22 cellular contexts compared by ENCODE assay signal in genomic region chr2:234681206-234681605, GRCh38.
A peak's percentile ranks its signal among the peaks of the same experiment; 100 is the strongest.
DNase-seq lines count a peak whose midpoint lies in the region; ATAC-seq and TF ChIP-seq lines count a peak whose summit lies in the region.
"Had no signal": no experiment of that assay in that cellular context is flagged by ENCODE, and none has a peak within 500 bp of the region (broad histone marks: within the 10 kb centered on the region; RNA-seq: fewer than 3 reads in every experiment).

No MANE protein-coding gene starts in this region.

- ATAC-seq in IMR-90 (ENCODE audit: low read depth) (no peak), GM19455 (IDR thresholded peaks at IDR 0.05; ENCODE audit: unreplicated experiment) (no peak)
- ATAC-seq: activated CD8-positive, alpha-beta memory T cell treated with anti-CD3 and anti-CD28 coated beads, Interleukin-2, amount 10 ng/mL, durations not matched to agents 7 days and 5 days; stimulated activated naive CD8-positive, alpha-beta T cell treated with anti-CD3 and anti-CD28 coated beads, Interleukin-15, Interleukin-2, amounts not matched to agents 100 U/mL and 50 U/mL, for 24 hours; T-helper 17 cell had no signal

- peak overlapping the region; percentile 97 for H2BK20ac ChIP-seq in IMR-90 (ENCODE audit: low read depth, low read length)

- peak overlapping the region; percentile 99 for H2BK120ac ChIP-seq in IMR-90 (ENCODE audit: low read depth, low read length)

- no peaks in the 10 kb centered on the region for H3K79me2 ChIP-seq in OCI-LY7 (ENCODE audit: insufficient read depth, low read depth, low read length)

- H2AK5ac ChIP-seq in IMR-90 (ENCODE audit: low read depth, low read length), result peak overlapping the region; percentile 87

- peak overlapping the region; percentile 91; the same call in 2 of the 3 replicates for H2BK15ac ChIP-seq in IMR-90 (ENCODE audit: low read depth, low read length)

- intact Hi-C loops in IMR-90 (cut with micrococcal nuclease) (loop anchor here (2.0 kb wide), 2 partner anchors 200 to 270 kb away; no protein-coding TSS in a partner anchor), OCI-LY7 (cut with micrococcal nuclease; ENCODE audit: unreplicated experiment) (no loop called here)

- POLR2A ChIA-PET in IMR-90 (lab: Charles Lee; ENCODE audit: unreplicated experiment), result no interaction called here
- POLR2A ChIA-PET in OCI-LY7 (lab: Charles Lee), result no interaction called here

- H3K4ac ChIP-seq in IMR-90 (ENCODE audit: low read depth, low read length), result peak overlapping the region; percentile 94

- H4K5ac ChIP-seq in IMR-90 (ENCODE audit: low read depth, low read length), result peak overlapping the region; percentile 21; the same call in 1 of the 2 replicates

- H3K23ac ChIP-seq in IMR-90 (ENCODE audit: low read depth, low read length), result peak overlapping the region; percentile 11; the same call in 1 of the 2 replicates

- no TSS peak for BruUV-seq in IMR-90 (replicated peaks; lab: Mats Ljungman, UMichigan)
- no TSS peak for BruUV-seq in OCI-LY7 (replicated peaks; lab: Mats Ljungman, UMichigan)

- no peak overlapping the region for H2AK9ac ChIP-seq in IMR-90 (replicated peaks; ENCODE audit: low read depth, low read length, poor library complexity)

- H3K79me1 ChIP-seq in IMR-90 (ENCODE audit: low read depth in 1 of 2, low read length in 2 of 2), result peaks cover 0 to 30% of the 10 kb centered on the region in 2 experiments; a peak in 2 of 4 replicates

- no peak for DNase-seq in IMR-90
- DNase-seq in NCI-H345 treated with DMSO at 0.1 percent for 48 hours (lab: John Stamatoyannopoulos, UW; ENCODE audit: unreplicated experiment), result peak; percentile 79
- peak; percentile 88 for DNase-seq in epithelial cell of proximal tubule (ENCODE audit: low read depth)
- DNase-seq in renal cortical epithelial cell (ENCODE audit: low read depth), result peak; percentile 98
- DNase-seq in OCI-LY7 (ENCODE audit: low spot score), result no peak
- no peak for DNase-seq in epidermal melanocyte (ENCODE audit: insufficient read length, low spot score)
- DNase-seq: activated CD4-positive, alpha-beta T cell treated with anti-CD3 and anti-CD28 coated beads, Interleukin-2, amount 10 ng/mL, durations not matched to agents 7 days and 5 days; activated CD8-positive, alpha-beta memory T cell treated with anti-CD3 and anti-CD28 coated beads, Interleukin-2, amount 10 ng/mL, durations not matched to agents 7 days and 5 days; aorta; COR-L47; dorsolateral prefrontal cortex; foreskin melanocyte; hippocampal formation; NCI-H446; NK-92 treated with Interleukin-12 subunit alpha and Interleukin-12 subunit beta, amount 100 ng/mL, for 24 hours; stimulated activated CD4-positive, alpha-beta T cell treated with anti-CD3 and anti-CD28 coated beads, Interleukin-12 subunit alpha, Interleukin-12 subunit beta, amount 100 ng/mL, for 4 hours; stimulated activated CD4-positive, alpha-beta T cell treated with anti-CD3 and anti-CD28 coated beads, Interleukin-4, amount 100 ng/mL, for 4 hours; stimulated activated naive CD8-positive, alpha-beta T cell treated with anti-CD3 and anti-CD28 coated beads, Interleukin-15, Interleukin-2, amounts not matched to agents 100 U/mL and 50 U/mL, for 24 hours; T-helper 17 cell; tibial artery had no signal

- H4K20me1 ChIP-seq in IMR-90 (ENCODE audit: insufficient read depth, low read length) (no peaks in the 10 kb centered on the region), OCI-LY7 (ENCODE audit: insufficient read depth, low read length) (no peaks in the 10 kb centered on the region)

- H2AFZ ChIP-seq in IMR-90 (replicated peaks; ENCODE audit: low read length, poor library complexity) (no peak overlapping the region), OCI-LY7 (ENCODE audit: low read length) (no peak overlapping the region)

- peak overlapping the region; percentile 98 for H4K91ac ChIP-seq in IMR-90 (ENCODE audit: insufficient read depth, low read depth, low read length)

- H3K27ac ChIP-seq in IMR-90 (ENCODE audit: insufficient read depth, low read length) (no peak overlapping the region), OCI-LY7 (ENCODE audit: low read depth, low read length, poor library complexity, severe bottlenecking) (no peak overlapping the region)
- H3K27ac ChIP-seq: dorsolateral prefrontal cortex, VCaP had no signal

- CTCF ChIA-PET in IMR-90 (lab: Yijun Ruan, JAX) (no interaction called here), OCI-LY7 (lab: Charles Lee; ENCODE audit: unreplicated experiment) (interaction anchor here (0.5 kb wide), 1 partner anchor 510 kb away, joined by 3 read pairs; no protein-coding TSS in a partner anchor)

- dilution Hi-C loops in IMR-90 (cut with HindIII; ENCODE audit: low sequenced_read_pairs, unreplicated experiment), result no loop called here

- no peak for TF ChIP-seq RAD21 in IMR-90 (IDR thresholded peaks at IDR 0.05; ENCODE audit: low read length)

- no CpG with 5 or more reads among the region's 4 CpGs for WGBS in IMR-90 (ENCODE audit: extremely low coverage in 2 of 2, insufficient read length in 1 of 2), 2 experiments

- in situ Hi-C loops in IMR-90 (cut with MboI; ENCODE audit: low sequenced_read_pairs), result no loop called here

- H3K14ac ChIP-seq in IMR-90 (replicated peaks; ENCODE audit: low read depth, low read length), result peak overlapping the region; percentile 85

- no peak overlapping the region for H3K56ac ChIP-seq in IMR-90 (ENCODE audit: extremely low read depth, insufficient read depth, low read length)

- H3K9me1 ChIP-seq in IMR-90 (ENCODE audit: insufficient read depth, low read length), result peaks cover 36% of the 10 kb centered on the region

- H3K9me2 ChIP-seq in OCI-LY7 (ENCODE audit: insufficient read depth, low read length), result no peaks in the 10 kb centered on the region

- peaks cover 31% of the 10 kb centered on the region for H3K4me1 ChIP-seq in IMR-90 (ENCODE audit: control insufficient read depth, insufficient read depth, low read length)
- H3K4me1 ChIP-seq in OCI-LY7 (ENCODE audit: insufficient read depth, low read length, poor library complexity, severe bottlenecking), result no peaks in the 10 kb centered on the region

- no peak overlapping the region for H3K4me3 ChIP-seq in IMR-90 (ENCODE audit: insufficient read depth, low read depth, low read length)
- H3K4me3 ChIP-seq in epithelial cell of proximal tubule (ENCODE audit: low read depth, low read length), result no peak overlapping the region
- H3K4me3 ChIP-seq in OCI-LY7 (ENCODE audit: low read depth, low read length, poor library complexity, severe bottlenecking), result no peak overlapping the region
- H3K4me3 ChIP-seq: dorsolateral prefrontal cortex, tibial artery had no signal

- TF ChIP-seq CTCF in IMR-90 (conservative IDR thresholded peaks at IDR 0.05; ENCODE audit: low read depth, low read length) (no peak), epithelial cell of proximal tubule (conservative IDR thresholded peaks at IDR 0.05; ENCODE audit: low read depth, low read length) (no peak), OCI-LY7 (conservative IDR thresholded peaks at IDR 0.05; ENCODE audit: low read length) (no peak)

- H3K36me3 ChIP-seq in IMR-90 (ENCODE audit: control insufficient read depth, insufficient read depth, low read length), result no peaks in the 10 kb centered on the region
- H3K36me3 ChIP-seq in OCI-LY7 (ENCODE audit: insufficient read depth, low read length), result no peaks in the 10 kb centered on the region
- H3K36me3 ChIP-seq: tibial artery had no signal

- peak overlapping the region; percentile 93 for H2BK5ac ChIP-seq in IMR-90 (ENCODE audit: low read depth, low read length, poor library complexity, severe bottlenecking)

- H3K9ac ChIP-seq in IMR-90 (ENCODE audit: low read depth, low read length), result no peak overlapping the region

- H3K9me3 ChIP-seq in IMR-90 (ENCODE audit: control insufficient read depth, insufficient read depth, low read length) (no peaks in the 10 kb centered on the region), OCI-LY7 (ENCODE audit: low read length) (no peaks in the 10 kb centered on the region)
- H3K9me3 ChIP-seq: tibial artery had no signal

- H3K18ac ChIP-seq in IMR-90 (ENCODE audit: low read depth, low read length), result peak overlapping the region; percentile 67; the same call in 1 of the 2 replicates

- H4K8ac ChIP-seq in IMR-90 (ENCODE audit: low read depth in 2 of 2, low read length in 2 of 2), result peak overlapping the region; percentile 69 to 89

- H3K27me3 ChIP-seq in IMR-90 (ENCODE audit: control insufficient read depth, insufficient read depth, low read length), result no peaks in the 10 kb centered on the region
- H3K27me3 ChIP-seq: dorsolateral prefrontal cortex, tibial artery had no signal

- H3K4me2 ChIP-seq in IMR-90 (ENCODE audit: low read depth, low read length) (no peak overlapping the region), OCI-LY7 (ENCODE audit: low read length) (no peak overlapping the region)

- no peak for TF ChIP-seq POLR2A in IMR-90 (IDR thresholded peaks at IDR 0.05; ENCODE audit: low read depth, low read length)

TF ChIP-seq in IMR-90, 13 proteins besides CTCF, POLR2A, EP300 and RAD21 (continues in another document):
- TF ChIP-seq RFX5 (IDR thresholded peaks at IDR 0.05; ENCODE audit: low read depth, low read length) (no peak), USF2 (IDR thresholded peaks at IDR 0.05; ENCODE audit: low read depth, low read length) (no peak), BHLHE40 (IDR thresholded peaks at IDR 0.05; ENCODE audit: low read depth, low read length) (no peak), CEBPB (IDR thresholded peaks at IDR 0.05; ENCODE audit: low read depth, low read length) (no peak), MAFK (IDR thresholded peaks at IDR 0.05; ENCODE audit: low read depth, low read length) (no peak), NFE2L2 (IDR thresholded peaks at IDR 0.05; ENCODE audit: low read depth, low read length) (no peak), MAZ (IDR thresholded peaks at IDR 0.05; ENCODE audit: borderline replicate concordance, low read depth, low read length) (no peak), RCOR1 (IDR thresholded peaks at IDR 0.05; ENCODE audit: insufficient replicate concordance, low read length) (no peak), CHD1 (IDR thresholded peaks at IDR 0.05; ENCODE audit: low read depth, low read length) (no peak), SMC3 (IDR thresholded peaks at IDR 0.05; ENCODE audit: low read depth, low read length) (no peak), FOS (IDR thresholded peaks at IDR 0.05; ENCODE audit: low read depth, low read length) (no peak)

Comparison
In these comparisons a context has a peak if more than half of its experiments do, and no peak if none do; other contexts are left out.
1. DNase-seq: peak in NCI-H345 treated with DMSO at 0.1 percent for 48 hours (single experiment), epithelial cell of proximal tubule (single experiment) and renal cortical epithelial cell (single experiment); none in IMR-90 (single experiment), OCI-LY7 (single experiment) and epidermal melanocyte (single experiment).